In the genomic region with DNA sequence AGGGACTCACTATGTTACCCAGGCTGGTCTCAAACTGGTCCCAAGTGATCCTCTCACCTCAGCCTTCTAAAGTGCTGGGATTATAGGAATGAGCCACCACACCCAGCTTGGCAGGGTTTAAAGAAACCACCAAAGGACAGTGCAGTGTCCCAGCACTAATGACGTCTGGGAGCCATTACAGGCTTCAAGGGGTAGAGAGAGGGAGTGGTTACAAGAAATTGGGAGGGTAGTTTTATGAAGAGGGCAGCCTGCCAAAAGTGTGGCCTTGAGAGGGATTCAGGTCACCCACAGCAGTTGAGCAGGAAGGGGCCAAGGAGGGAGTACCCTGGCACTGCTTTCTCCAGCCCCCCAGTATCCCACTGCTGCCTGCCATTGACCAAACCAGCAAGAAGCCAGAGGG, we compare ENCODE assay signal across 18 cellular contexts. TPM values are rescaled to one million over a fixed set of nuclear protein-coding genes. Genes with fewer than 3 reads are reported as not detected.
"Had no signal": no experiment of that assay in that cellular context is flagged by ENCODE, and none has a peak within 500 bp of the region (broad histone marks: within the 10 kb centered on the region; RNA-seq: fewer than 3 reads in every experiment).

No MANE protein-coding gene starts in this region.

RNA-seq across cellular contexts. Expression of a gene that starts 1.3 kb away (rescaled TPM):
- total RNA-seq: chondrocyte, colonic mucosa, dermis microvascular lymphatic vessel endothelial cell, endothelial cell of umbilical vein, epithelial cell of proximal tubule, esophagus mucosa, esophagus squamous epithelium, glomerular endothelial cell, kidney epithelial cell, left lung, lower lobe of right lung, lung microvascular endothelial cell, mesenteric fat pad, mesothelial cell of epicardium, mucosa of descending colon, myocyte had no signal
- polyA plus RNA-seq: endothelial cell of umbilical vein, immature natural killer cell, keratinocyte had no signal
